Comparison of ENCODE assay signal across 8 cellular contexts in genomic region chr17:4142107-4142900, GRCh38. TPM values are rescaled to one million over a fixed set of nuclear protein-coding genes. Genes with fewer than 3 reads are reported as not detected.
DNase-seq lines count a peak whose midpoint lies in the region; ATAC-seq and TF ChIP-seq lines count a peak whose summit lies in the region.

No MANE protein-coding gene starts in this region.

- H3K9ac ChIP-seq in mucosa of stomach (ENCODE audit: low read length): peak overlapping the region; percentile 85

- peak overlapping the region; percentile 82 for H3K27ac Mint-ChIP-seq in activated B cell treated with CpG ODN at 0.5 μM for 24 hours
- H3K27ac Mint-ChIP-seq in effector memory CD8-positive, alpha-beta T cell: peak overlapping the region; percentile 99 to 100

- H3K36me3 ChIP-seq in ACC112 (ENCODE audit: insufficient read depth, low read length) (no peaks in the 10 kb centered on the region), mucosa of stomach (ENCODE audit: control insufficient read depth, insufficient read depth, low read length) (no peaks in the 10 kb centered on the region)

- ATAC-seq in GM18873 (IDR thresholded peaks at IDR 0.05; ENCODE audit: low FRiP score, unreplicated experiment) (peak; percentile 2), HG03342 (IDR thresholded peaks at IDR 0.05; ENCODE audit: unreplicated experiment) (peak; percentile 5), activated B cell treated with CpG ODN at 0.5 μM for 24 hours (ENCODE audit: low read depth) (peak; percentile 0)
- peak; percentile 20 for ATAC-seq in effector memory CD8-positive, alpha-beta T cell (replicated peaks)

- intact Hi-C loops in activated B cell treated with CpG ODN at 0.5 μM for 24 hours (cut with micrococcal nuclease): loop anchor here (2.0 to 5.0 kb wide), 6 partner anchors 120 to 1275 kb away; partner anchors contain the start of genes ANKFY1, ATP2A3, NUP88 and RABEP1

- H3K4me1 Mint-ChIP-seq in activated B cell treated with CpG ODN at 0.5 μM for 24 hours: peaks cover 43% of the 10 kb centered on the region
- H3K4me1 Mint-ChIP-seq in effector memory CD8-positive, alpha-beta T cell (ENCODE audit: low read depth in 2 of 2): peaks cover 37 to 60% of the 10 kb centered on the region in 2 donors

- peaks cover 23% of the 10 kb centered on the region for H3K36me3 Mint-ChIP-seq in activated B cell treated with CpG ODN at 0.5 μM for 24 hours (ENCODE audit: low read depth)
- peaks cover 33% of the 10 kb centered on the region for H3K36me3 Mint-ChIP-seq in effector memory CD8-positive, alpha-beta T cell (ENCODE audit: insufficient read depth)

- no peaks in the 10 kb centered on the region for H3K9me3 ChIP-seq in mucosa of stomach (ENCODE audit: control insufficient read depth, low read length)

- H3K27me3 ChIP-seq in ACC112 (ENCODE audit: insufficient read depth, low read length) (no peaks in the 10 kb centered on the region), mucosa of stomach (ENCODE audit: control insufficient read depth, insufficient read depth, low read length) (no peaks in the 10 kb centered on the region)

- H3K27ac ChIP-seq in ACC112 (ENCODE audit: low read depth, low read length) (peak overlapping the region; percentile 97), substantia nigra (ENCODE audit: low read depth, low read length, poor library complexity, severe bottlenecking) (peak overlapping the region; percentile 79)

- peaks cover 54% of the 10 kb centered on the region for H3K79me2 ChIP-seq in ACC112 (ENCODE audit: control insufficient read depth, insufficient read depth, low read length, unreplicated experiment)

- H3K4me3 ChIP-seq in ACC112 (ENCODE audit: low read depth, low read length): peak overlapping the region; percentile 98
- peak overlapping the region; percentile 99 for H3K4me3 ChIP-seq in mucosa of stomach (ENCODE audit: low read length)

- H3K27me3 Mint-ChIP-seq in activated B cell treated with CpG ODN at 0.5 μM for 24 hours: no peaks in the 10 kb centered on the region
- H3K27me3 Mint-ChIP-seq in effector memory CD8-positive, alpha-beta T cell: no peaks in the 10 kb centered on the region

- H3K4me1 ChIP-seq in ACC112 (ENCODE audit: control insufficient read depth, insufficient read depth, low read length, unreplicated experiment): peaks cover 15% of the 10 kb centered on the region
- peaks cover 42% of the 10 kb centered on the region for H3K4me1 ChIP-seq in mucosa of stomach (ENCODE audit: control insufficient read depth, insufficient read depth, low read length)

- H3K4me3 Mint-ChIP-seq in activated B cell treated with CpG ODN at 0.5 μM for 24 hours: peak overlapping the region; percentile 98
- peak overlapping the region; percentile 98 to 99 for H3K4me3 Mint-ChIP-seq in effector memory CD8-positive, alpha-beta T cell

- no peaks in the 10 kb centered on the region for H3K9me3 Mint-ChIP-seq in activated B cell treated with CpG ODN at 0.5 μM for 24 hours
- H3K9me3 Mint-ChIP-seq in effector memory CD8-positive, alpha-beta T cell: no peaks in the 10 kb centered on the region

- no peak for TF ChIP-seq CTCF in activated B cell treated with CpG ODN at 0.5 μM for 24 hours (IDR thresholded peaks at IDR 0.05)

- CTCF ChIA-PET in activated B cell treated with CpG ODN at 0.5 μM for 24 hours (lab: Charles Lee): no interaction called here

- POLR2A ChIA-PET in activated B cell treated with CpG ODN at 0.5 μM for 24 hours (lab: Charles Lee): interaction anchor here (0.6 to 2.6 kb wide), 25 partner anchors 7 to 1802 kb away, joined by 3 to 46 read pairs (median 6); partner anchors contain the start of genes ANKFY1, CTNS, MYBBP1A and NCBP3

- H2AFZ ChIP-seq in ACC112 (ENCODE audit: low read length, unreplicated experiment): peak overlapping the region; percentile 80

- DNase-seq in activated B cell treated with CpG ODN at 0.5 μM for 24 hours (no peak), substantia nigra (lab: John Stamatoyannopoulos, UW) (peak in 3 of 49 donors; percentile 29 to 41 (median 37)), Kasumi-1 (lab: John Stamatoyannopoulos, UW) (no peak)
- DNase-seq in effector memory CD8-positive, alpha-beta T cell: peak in 2 of 3 experiments; percentile 44 to 48

RNA-seq across cellular contexts. Expression of gene ZZEF1, which starts 0.5 kb away (rescaled TPM):
- 64.0 and 81.1 TPM in 2 replicates for total RNA-seq in activated B cell treated with CpG ODN at 0.5 μM for 24 hours

RNA-seq across cellular contexts. Expression of gene CYB5D2, which starts 0.7 kb away (rescaled TPM):
- total RNA-seq in activated B cell treated with CpG ODN at 0.5 μM for 24 hours: 5.5 and 6.2 TPM in 2 replicates

Comparison
In these comparisons a context has a peak if more than half of its experiments do, and no peak if none do; other contexts are left out.
1. DNase-seq: peak in effector memory CD8-positive, alpha-beta T cell (2 of 3); none in activated B cell treated with CpG ODN at 0.5 μM for 24 hours (single experiment) and Kasumi-1 (0 of 2).
2. Peak in every context shown above with its lines, with median percentiles within 50 percentile points of each other: ATAC-seq.